9 cellular contexts compared by ENCODE assay signal in the genomic region with DNA sequence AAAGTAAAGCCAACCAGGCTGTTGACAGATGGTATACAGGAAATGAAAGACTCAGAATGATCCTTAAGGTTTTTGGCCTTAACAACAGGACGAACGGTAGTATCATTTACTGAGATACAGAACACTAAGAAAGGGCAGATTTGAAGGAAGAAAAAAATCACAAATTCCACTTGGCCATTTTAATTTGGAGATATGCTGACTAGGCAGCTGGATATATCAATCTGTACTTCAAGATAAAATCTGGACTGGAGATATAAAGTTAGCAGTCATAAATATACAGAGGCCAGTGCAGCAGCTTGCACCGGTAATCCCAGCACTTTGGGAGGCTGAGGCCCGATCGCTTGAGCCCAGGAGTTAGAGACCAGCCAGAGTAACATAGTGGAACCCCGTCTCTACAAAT. TPM values are rescaled to one million over a fixed set of nuclear protein-coding genes. Genes with fewer than 3 reads are reported as not detected.
DNase-seq lines count a peak whose midpoint lies in the region; ATAC-seq and TF ChIP-seq lines count a peak whose summit lies in the region.
"Had no signal": no experiment of that assay in that cellular context is flagged by ENCODE, and none has a peak within 500 bp of the region (broad histone marks: within the 10 kb centered on the region; RNA-seq: fewer than 3 reads in every experiment).

No MANE protein-coding gene starts in this region.

- H3K27me3 ChIP-seq in neuronal stem cell (ENCODE audit: control insufficient read depth in 3 of 3, insufficient read depth in 3 of 3, low read depth in 1 of 3, low read length in 3 of 3), result no peaks in the 10 kb centered on the region

- H3K18ac ChIP-seq in neuronal stem cell (ENCODE audit: low read length), result no peak overlapping the region

- H3K4me3 ChIP-seq in WI38 (ENCODE audit: low read depth, low read length) (peak overlapping the region; percentile 99), fibroblast of pulmonary artery (replicated peaks; ENCODE audit: low read depth, low read length) (peak overlapping the region; percentile 94), neuronal stem cell (ENCODE audit: low read length in 2 of 2) (peak overlapping the region in 1 of 2 donors; percentile 80)

- peak overlapping the region; percentile 98 for H3K27ac Mint-ChIP-seq in stimulated activated memory B cell treated with anti-CD40 and anti-IgM and Interleukin-4, amounts not matched to agents 10 μg/mL and 1 μg/mL and 100 μg/mL, for 72 hours

- H2BK12ac ChIP-seq in neuronal stem cell (ENCODE audit: low read length), result no peak overlapping the region

- H3K4ac ChIP-seq in neuronal stem cell (ENCODE audit: low read length), result no peak overlapping the region

- in situ Hi-C loops in GM13976 (cut with MboI; ENCODE audit: low sequenced_read_pairs, unreplicated experiment), result loop anchor here (25.0 kb wide), 1 partner anchor 516 kb away; no protein-coding TSS in a partner anchor

- no peak overlapping the region for H2AFZ ChIP-seq in neuronal stem cell (ENCODE audit: low read length)

- TF ChIP-seq CTCF in WI38 (IDR thresholded peaks at IDR 0.05; ENCODE audit: low read depth, low read length) (no peak), fibroblast of pulmonary artery (IDR thresholded peaks at IDR 0.05; ENCODE audit: low read length, missing control alignments) (no peak), GM13976 (IDR thresholded peaks at IDR 0.05; ENCODE audit: borderline replicate concordance, control extremely low read depth, extremely low read depth, insufficient read depth, missing control alignments) (no peak)

- peaks cover 36% of the 10 kb centered on the region for H3K4me1 Mint-ChIP-seq in activated T-cell treated with anti-CD3 and anti-CD28 coated beads, Interleukin-2, amount 50 U/mL, for 4 hours (ENCODE audit: low read depth)
- peaks cover 39% of the 10 kb centered on the region for H3K4me1 Mint-ChIP-seq in stimulated activated memory B cell treated with anti-CD40 and anti-IgM and Interleukin-4, amounts not matched to agents 10 μg/mL and 1 μg/mL and 100 μg/mL, for 72 hours

- no peak overlapping the region for H2BK120ac ChIP-seq in neuronal stem cell (ENCODE audit: low read depth, low read length)

- no peak overlapping the region for H2BK5ac ChIP-seq in neuronal stem cell (ENCODE audit: low read length)

- H3K9me3 Mint-ChIP-seq in activated T-cell treated with anti-CD3 and anti-CD28 coated beads, Interleukin-2, amount 50 U/mL, for 4 hours, result no peaks in the 10 kb centered on the region
- no peaks in the 10 kb centered on the region for H3K9me3 Mint-ChIP-seq in stimulated activated memory B cell treated with anti-CD40 and anti-IgM and Interleukin-4, amounts not matched to agents 10 μg/mL and 1 μg/mL and 100 μg/mL, for 72 hours

- no peak for ATAC-seq in activated T-cell treated with anti-CD3 and anti-CD28 coated beads, Interleukin-2, amount 50 U/mL, for 4 hours
- ATAC-seq in stimulated activated memory B cell treated with anti-CD40 and anti-IgM and Interleukin-4, amounts not matched to agents 10 μg/mL and 1 μg/mL and 100 μg/mL, for 72 hours, result no peak
- no peak for ATAC-seq in GM21576 (IDR thresholded peaks at IDR 0.05; ENCODE audit: unreplicated experiment)

- H3K27me3 Mint-ChIP-seq in activated T-cell treated with anti-CD3 and anti-CD28 coated beads, Interleukin-2, amount 50 U/mL, for 4 hours (ENCODE audit: low read depth), result no peaks in the 10 kb centered on the region
- H3K27me3 Mint-ChIP-seq in stimulated activated memory B cell treated with anti-CD40 and anti-IgM and Interleukin-4, amounts not matched to agents 10 μg/mL and 1 μg/mL and 100 μg/mL, for 72 hours, result no peaks in the 10 kb centered on the region

- H3K79me1 ChIP-seq in neuronal stem cell (ENCODE audit: low read depth, low read length), result peaks cover 4% of the 10 kb centered on the region

- no peak overlapping the region for H3K4me2 ChIP-seq in neuronal stem cell (ENCODE audit: insufficient read depth, low read length, poor library complexity, severe bottlenecking)

- WGBS in neuronal stem cell (ENCODE audit: extremely low coverage in 2 of 2, insufficient read length in 2 of 2, insufficient replicate concordance in 1 of 2), 2 donors, result no CpG with 5 or more reads among the region's 6 CpGs

- H4K91ac ChIP-seq in neuronal stem cell (ENCODE audit: low read depth, low read length, poor library complexity), result no peak overlapping the region

- H3K9ac ChIP-seq in neuronal stem cell (ENCODE audit: low read depth, low read length, poor library complexity), result no peak overlapping the region

- H3K36me3 Mint-ChIP-seq in activated T-cell treated with anti-CD3 and anti-CD28 coated beads, Interleukin-2, amount 50 U/mL, for 4 hours (ENCODE audit: insufficient read depth), result peaks cover 4% of the 10 kb centered on the region
- no peaks in the 10 kb centered on the region for H3K36me3 Mint-ChIP-seq in stimulated activated memory B cell treated with anti-CD40 and anti-IgM and Interleukin-4, amounts not matched to agents 10 μg/mL and 1 μg/mL and 100 μg/mL, for 72 hours

- peaks cover 0 to 29% of the 10 kb centered on the region in 2 donors for H3K36me3 ChIP-seq in neuronal stem cell (replicated peaks in 1 of 2; ENCODE audit: control insufficient read depth in 2 of 2, insufficient read depth in 2 of 2, low read length in 2 of 2)

- no peak overlapping the region for H3K27ac ChIP-seq in neuronal stem cell (replicated peaks; ENCODE audit: low read length)

- no peaks in the 10 kb centered on the region for H3K9me3 ChIP-seq in neuronal stem cell (replicated peaks in 1 of 2; ENCODE audit: control insufficient read depth in 2 of 2, insufficient read depth in 1 of 2, low read depth in 1 of 2, low read length in 2 of 2)

- H2BK15ac ChIP-seq in neuronal stem cell (ENCODE audit: low read length), result no peak overlapping the region

- H3K4me3 Mint-ChIP-seq in activated T-cell treated with anti-CD3 and anti-CD28 coated beads, Interleukin-2, amount 50 U/mL, for 4 hours, result peak overlapping the region; percentile 96
- peak overlapping the region; percentile 84 for H3K4me3 Mint-ChIP-seq in stimulated activated memory B cell treated with anti-CD40 and anti-IgM and Interleukin-4, amounts not matched to agents 10 μg/mL and 1 μg/mL and 100 μg/mL, for 72 hours

- no peak overlapping the region for H2AK5ac ChIP-seq in neuronal stem cell (ENCODE audit: low read depth, low read length)

- no peak overlapping the region for H4K8ac ChIP-seq in neuronal stem cell (ENCODE audit: low read depth, low read length)

- no peak overlapping the region for H3K14ac ChIP-seq in neuronal stem cell (ENCODE audit: low read length)

- H3K4me1 ChIP-seq in neuronal stem cell (ENCODE audit: control insufficient read depth in 2 of 2, insufficient read depth in 1 of 2, low read depth in 1 of 2, low read length in 2 of 2), result no peaks in the 10 kb centered on the region

- no peak overlapping the region for H3K23ac ChIP-seq in neuronal stem cell (ENCODE audit: low read depth, low read length, poor library complexity)

- DNase-seq in activated T-cell treated with anti-CD3 and anti-CD28 coated beads, Interleukin-2, amount 50 U/mL, for 4 hours, result no peak
- DNase-seq in activated T-cell treated with anti-CD3 and anti-CD28 coated beads, Interleukin-2, amount 50 U/mL, for 1 hour, result no peak
- DNase-seq in fibroblast of pulmonary artery (ENCODE audit: low read depth), result no peak
- no peak for DNase-seq in neuronal stem cell (ENCODE audit: low spot score)
- DNase-seq in GM13976 (ENCODE audit: low spot score), result no peak
- DNase-seq: NCI-H187 treated with DMSO at 0.1 percent for 48 hours had no signal

RNA-seq across cellular contexts. Expression of gene NVL, which starts 1.3 kb away (rescaled TPM):
- total RNA-seq in activated T-cell treated with anti-CD3 and anti-CD28 coated beads, Interleukin-2, amount 50 U/mL, for 4 hours, result 10 to 100 TPM; 40.0 to 42.7 (median 41.8) TPM
- polyA plus RNA-seq in neuronal stem cell (2013, experiment 1 of 2), result 34.4 TPM
- 31.4 TPM for polyA plus RNA-seq in neuronal stem cell (2013, experiment 2 of 2)

RNA-seq across cellular contexts. Expression of gene CNIH4, which starts 28.0 kb away (rescaled TPM):
- total RNA-seq in activated T-cell treated with anti-CD3 and anti-CD28 coated beads, Interleukin-2, amount 50 U/mL, for 4 hours, result 10 to 100 TPM; 31.2 to 38.6 (median 37.6) TPM
- 116 TPM for polyA plus RNA-seq in neuronal stem cell (2013, experiment 1 of 2)
- 118 TPM for polyA plus RNA-seq in neuronal stem cell (2013, experiment 2 of 2)
